ENCODE assay signal across 27 cellular contexts in the genomic region with DNA sequence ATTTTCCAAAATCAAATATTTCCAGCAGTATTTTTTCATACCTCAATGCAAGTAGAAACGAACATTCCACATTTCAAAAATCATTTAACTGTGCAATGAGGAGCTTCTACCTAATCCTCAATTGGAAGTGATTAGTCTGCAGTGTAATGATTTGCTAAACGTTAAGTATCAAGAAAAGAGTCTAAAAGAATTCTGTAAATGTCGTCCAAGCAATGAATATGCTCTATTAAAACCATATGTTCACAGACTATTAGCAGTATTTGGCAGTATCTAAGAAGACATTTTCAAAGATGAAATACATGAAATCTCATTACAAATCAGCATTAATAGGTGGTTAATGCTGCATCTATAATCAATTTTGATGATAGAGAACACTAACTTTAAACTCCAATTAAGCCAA.
"Had no signal": no experiment of that assay in that cellular context is flagged by ENCODE, and none has a peak within 500 bp of the region (broad histone marks: within the 10 kb centered on the region; RNA-seq: fewer than 3 reads in every experiment).

No MANE protein-coding gene starts in this region.

- H3K27ac ChIP-seq: dorsolateral prefrontal cortex, foreskin keratinocyte, gastroesophageal sphincter, heart left ventricle, hepatocyte, neural progenitor cell, prostate gland, right atrium auricular region, stomach, thyroid gland, vagina had no signal

- ATAC-seq: foreskin keratinocyte; gastroesophageal sphincter; heart left ventricle; left lobe of liver; mucosa of descending colon; naive thymus-derived CD4-positive, alpha-beta T cell; sciatic nerve; stimulated activated effector memory CD8-positive, alpha-beta T cell treated with anti-CD3 and anti-CD28 coated beads, Interleukin-12 subunit alpha, Interleukin-12 subunit beta, amount 100 ng/mL, for 72 hours had no signal

- H2AFZ ChIP-seq: hepatocyte, neural progenitor cell had no signal

- H3K36me3 Mint-ChIP-seq: stimulated activated effector memory CD8-positive, alpha-beta T cell treated with anti-CD3 and anti-CD28 coated beads, Interleukin-12 subunit alpha, Interleukin-12 subunit beta, amount 100 ng/mL, for 72 hours had no signal

- H3K4me1 ChIP-seq: foreskin keratinocyte, neural progenitor cell, prostate gland, right atrium auricular region, thyroid gland, vagina had no signal

- H3K4me3 ChIP-seq: dorsolateral prefrontal cortex, gastroesophageal sphincter, heart left ventricle, hepatocyte, mucosa of descending colon, neural progenitor cell, prostate gland, right atrium auricular region, smooth muscle cell, stomach, thyroid gland, vagina had no signal

- H3K4me3 Mint-ChIP-seq: mesothelial cell of epicardium; naive thymus-derived CD4-positive, alpha-beta T cell; nephron; neural progenitor cell; stimulated activated effector memory CD8-positive, alpha-beta T cell treated with anti-CD3 and anti-CD28 coated beads, Interleukin-12 subunit alpha, Interleukin-12 subunit beta, amount 100 ng/mL, for 72 hours had no signal

- H3K9me3 Mint-ChIP-seq: stimulated activated effector memory CD8-positive, alpha-beta T cell treated with anti-CD3 and anti-CD28 coated beads, Interleukin-12 subunit alpha, Interleukin-12 subunit beta, amount 100 ng/mL, for 72 hours had no signal

- H3K36me3 ChIP-seq: neural progenitor cell, prostate gland, right atrium auricular region, thyroid gland, vagina had no signal

- H3K4me2 ChIP-seq: hepatocyte, neural progenitor cell, smooth muscle cell had no signal

- H3K27ac Mint-ChIP-seq: mesothelial cell of epicardium; naive thymus-derived CD4-positive, alpha-beta T cell; nephron; neural progenitor cell; stimulated activated effector memory CD8-positive, alpha-beta T cell treated with anti-CD3 and anti-CD28 coated beads, Interleukin-12 subunit alpha, Interleukin-12 subunit beta, amount 100 ng/mL, for 72 hours had no signal

- H3K9me3 ChIP-seq: prostate gland, thyroid gland had no signal

- H3K9ac ChIP-seq: neural progenitor cell had no signal

- H3K27me3 ChIP-seq: dorsolateral prefrontal cortex, foreskin keratinocyte, gastroesophageal sphincter, heart left ventricle, hepatocyte, neural progenitor cell, right atrium auricular region, stomach, thyroid gland, vagina had no signal

- DNase-seq: dorsolateral prefrontal cortex; effector CD4-positive, alpha-beta T cell; foreskin keratinocyte; heart left ventricle; kidney; mesenchymal stem cell; mucosa of descending colon; naive thymus-derived CD4-positive, alpha-beta T cell; stimulated activated CD4-positive, alpha-beta T cell treated with anti-CD3 and anti-CD28 coated beads, Interleukin-12 subunit alpha, Interleukin-12 subunit beta, amount 100 ng/mL, for 4 hours; stimulated activated CD4-positive, alpha-beta T cell treated with anti-CD3 and anti-CD28 coated beads, Interleukin-1b, Interleukin-23, amount 100 ng/mL, for 48 hours; stimulated activated CD4-positive, alpha-beta T cell treated with anti-CD3 and anti-CD28 coated beads, Interleukin-4, amount 100 ng/mL, for 24 hours; stimulated activated naive CD4-positive, alpha-beta T cell treated with Interleukin-2 at 50 U/mL for 16 hours; stomach; thyroid gland; trophoblast cell had no signal

- H3K27me3 Mint-ChIP-seq: naive thymus-derived CD4-positive, alpha-beta T cell had no signal

- H3K4me1 Mint-ChIP-seq: mesothelial cell of epicardium, nephron, neural progenitor cell had no signal
